Comparison of ENCODE assay signal across 21 cellular contexts in genomic region chr6:315921-316752, GRCh38. TPM values are rescaled to one million over a fixed set of nuclear protein-coding genes. Genes with fewer than 3 reads are reported as not detected.
DNase-seq lines count a peak whose midpoint lies in the region; ATAC-seq and TF ChIP-seq lines count a peak whose summit lies in the region.
"Had no signal": no experiment of that assay in that cellular context is flagged by ENCODE, and none has a peak within 500 bp of the region (broad histone marks: within the 10 kb centered on the region; RNA-seq: fewer than 3 reads in every experiment).

No MANE protein-coding gene starts in this region.

- CTCF ChIA-PET in activated naive CD4-positive, alpha-beta T cell treated with anti-CD3 and anti-CD28 coated beads for 36 hours (lab: Charles Lee): interaction anchor here (0.7 to 1.1 kb wide), 2 partner anchors 8 to 34 kb away, joined by 3 to 4 read pairs; no protein-coding TSS in a partner anchor

- H3K27ac Mint-ChIP-seq in activated naive CD4-positive, alpha-beta T cell treated with anti-CD3 and anti-CD28 coated beads for 36 hours: no peak overlapping the region
- H3K27ac Mint-ChIP-seq: activated T-cell treated with anti-CD3 and anti-CD28 coated beads, Interleukin-2, amount 50 U/mL, for 72 hours; CD8-positive, alpha-beta T cell had no signal

- H3K4me1 Mint-ChIP-seq in activated naive CD4-positive, alpha-beta T cell treated with anti-CD3 and anti-CD28 coated beads for 36 hours (ENCODE audit: low read depth): peaks cover 36% of the 10 kb centered on the region

- no peak for TF ChIP-seq CTCF in right atrium auricular region (IDR thresholded peaks at IDR 0.05)
- no peak for TF ChIP-seq CTCF in breast epithelium (IDR thresholded peaks at IDR 0.05)

- intact Hi-C loops in cardiac septum (cut with DNase I): no loop called here
- intact Hi-C loops in breast epithelium (cut with DNase I; ENCODE audit: low total_unique reads): no loop called here
- intact Hi-C loops in activated naive CD4-positive, alpha-beta T cell treated with anti-CD3 and anti-CD28 coated beads for 36 hours (cut with micrococcal nuclease): loop anchor here (1.0 to 2.0 kb wide), 4 partner anchors 23 to 369 kb away; partner anchors contain the start of gene DUSP22

- H3K4me3 ChIP-seq in right atrium auricular region: no peak overlapping the region
- no peak overlapping the region for H3K4me3 ChIP-seq in breast epithelium
- H3K4me3 ChIP-seq: SK-N-MC, transverse colon had no signal

- DNase-seq in cardiac septum (ENCODE audit: low spot score) (peak; percentile 75), right atrium auricular region (ENCODE audit: low spot score) (no peak), astrocyte of the hippocampus (ENCODE audit: low read depth, low spot score) (peak; percentile 41), OCI-M2 (lab: John Stamatoyannopoulos, UW; ENCODE audit: unreplicated experiment) (no peak), breast epithelium (ENCODE audit: low spot score in 2 of 2) (no peak), AML-193 (lab: John Stamatoyannopoulos, UW) (no peak)
- DNase-seq in activated naive CD4-positive, alpha-beta T cell treated with anti-CD3 and anti-CD28 coated beads for 36 hours: no peak
- DNase-seq: 8988T; activated CD4-positive, alpha-beta T cell treated with anti-CD3 and anti-CD28 coated beads, Interleukin-2, amount 50 U/mL, for 48 hours; activated T-cell treated with anti-CD3 and anti-CD28 coated beads, Interleukin-2, amount 50 U/mL, for 72 hours; caudate nucleus; effector memory CD8-positive, alpha-beta T cell; hypothalamus; NCI-H1930; NCI-H510A treated with DMSO at 0.1 percent for 48 hours; stimulated activated naive B cell treated with anti-CD40 and anti-IgM and Interleukin-4, amounts not matched to agents 10 μg/mL and 1 μg/mL and 100 μg/mL, for 72 hours; transverse colon had no signal

- H3K27ac ChIP-seq in right atrium auricular region: no peak overlapping the region
- H3K27ac ChIP-seq in breast epithelium: no peak overlapping the region
- H3K27ac ChIP-seq: SK-N-MC had no signal

- H3K27me3 ChIP-seq in right atrium auricular region (no peaks in the 10 kb centered on the region), breast epithelium (no peaks in the 10 kb centered on the region)
- H3K27me3 ChIP-seq: transverse colon had no signal

- TF ChIP-seq POLR2A in breast epithelium (IDR thresholded peaks at IDR 0.05): no peak

- H3K9me3 ChIP-seq in right atrium auricular region (no peaks in the 10 kb centered on the region), breast epithelium (no peaks in the 10 kb centered on the region)
- H3K9me3 ChIP-seq: transverse colon had no signal

- H3K27me3 Mint-ChIP-seq in activated naive CD4-positive, alpha-beta T cell treated with anti-CD3 and anti-CD28 coated beads for 36 hours (ENCODE audit: low read depth): no peaks in the 10 kb centered on the region
- H3K27me3 Mint-ChIP-seq: effector memory CD8-positive, alpha-beta T cell; stimulated activated naive B cell treated with anti-CD40 and anti-IgM and Interleukin-4, amounts not matched to agents 10 μg/mL and 1 μg/mL and 100 μg/mL, for 72 hours had no signal

- peak; percentile 22 for ATAC-seq in GM21825 (IDR thresholded peaks at IDR 0.05; ENCODE audit: unreplicated experiment)
- ATAC-seq: activated T-cell treated with anti-CD3 and anti-CD28 coated beads, Interleukin-2, amount 50 U/mL, for 72 hours; CD8-positive, alpha-beta T cell; effector memory CD8-positive, alpha-beta T cell; Panc1 had no signal

- H3K36me3 ChIP-seq in right atrium auricular region (no peaks in the 10 kb centered on the region), breast epithelium (no peaks in the 10 kb centered on the region)
- H3K36me3 ChIP-seq: transverse colon had no signal

- H3K36me3 Mint-ChIP-seq in activated naive CD4-positive, alpha-beta T cell treated with anti-CD3 and anti-CD28 coated beads for 36 hours (ENCODE audit: low read depth): peaks cover 18% of the 10 kb centered on the region

- no peak overlapping the region for H3K4me3 Mint-ChIP-seq in activated naive CD4-positive, alpha-beta T cell treated with anti-CD3 and anti-CD28 coated beads for 36 hours
- H3K4me3 Mint-ChIP-seq: activated T-cell treated with anti-CD3 and anti-CD28 coated beads, Interleukin-2, amount 50 U/mL, for 72 hours; CD8-positive, alpha-beta T cell; effector memory CD8-positive, alpha-beta T cell had no signal

- H3K4me1 ChIP-seq in right atrium auricular region (peaks cover 0 to 13% of the 10 kb centered on the region in 2 donors), breast epithelium (no peaks in the 10 kb centered on the region)

- no peaks in the 10 kb centered on the region for H3K9me3 Mint-ChIP-seq in activated naive CD4-positive, alpha-beta T cell treated with anti-CD3 and anti-CD28 coated beads for 36 hours
- H3K9me3 Mint-ChIP-seq: CD8-positive, alpha-beta T cell; effector memory CD8-positive, alpha-beta T cell; stimulated activated naive B cell treated with anti-CD40 and anti-IgM and Interleukin-4, amounts not matched to agents 10 μg/mL and 1 μg/mL and 100 μg/mL, for 72 hours had no signal

RNA-seq across cellular contexts. Expression of gene DUSP22, which starts 23.9 kb away (rescaled TPM):
- 49.2 TPM for total RNA-seq in cardiac septum
- total RNA-seq in right atrium auricular region: 10 to 100 TPM; 45.1 to 54.1 TPM
- total RNA-seq in breast epithelium: 10 to 100 TPM; 55.6 to 81.9 (median 59.0) TPM
- 10 to 100 TPM; 44.6 to 46.9 TPM for total RNA-seq in activated naive CD4-positive, alpha-beta T cell treated with anti-CD3 and anti-CD28 coated beads for 36 hours

Comparison
In these comparisons a context has a peak if more than half of its experiments do, and no peak if none do; other contexts are left out.
1. DNase-seq: peak in cardiac septum (single experiment) and astrocyte of the hippocampus (single experiment); none in right atrium auricular region (single experiment), OCI-M2 (single experiment), breast epithelium (0 of 2), activated naive CD4-positive, alpha-beta T cell treated with anti-CD3 and anti-CD28 coated beads for 36 hours (single experiment) and AML-193 (0 of 2).